Comparison of ENCODE assay signal across 12 cellular contexts in genomic region chr1:226603976-226604845, GRCh38. TPM values are rescaled to one million over a fixed set of nuclear protein-coding genes. Genes with fewer than 3 reads are reported as not detected.
DNase-seq lines count a peak whose midpoint lies in the region; ATAC-seq and TF ChIP-seq lines count a peak whose summit lies in the region.
"Had no signal": no experiment of that assay in that cellular context is flagged by ENCODE, and none has a peak within 500 bp of the region (broad histone marks: within the 10 kb centered on the region; RNA-seq: fewer than 3 reads in every experiment).

No MANE protein-coding gene starts in this region.

- intact Hi-C loops in IMR-90 (cut with micrococcal nuclease) (no loop called here), posterior vena cava (cut with DNase I) (no loop called here)

- H3K36me3 ChIP-seq in BLaER1 (no peaks in the 10 kb centered on the region), IMR-90 (ENCODE audit: control insufficient read depth, insufficient read depth, low read length) (no peaks in the 10 kb centered on the region)

- TF ChIP-seq RAD21 in IMR-90 (IDR thresholded peaks at IDR 0.05; ENCODE audit: low read length) = no peak

- no peak for TF ChIP-seq POLR2A in IMR-90 (IDR thresholded peaks at IDR 0.05; ENCODE audit: low read depth, low read length)

- no peaks in the 10 kb centered on the region for H3K9me1 ChIP-seq in IMR-90 (ENCODE audit: insufficient read depth, low read length)

- H3K27ac ChIP-seq in BLaER1 (peak overlapping the region; percentile 35), IMR-90 (ENCODE audit: insufficient read depth, low read length) (no peak overlapping the region)

- H4K8ac ChIP-seq in IMR-90 (ENCODE audit: low read depth in 2 of 2, low read length in 2 of 2) = no peak overlapping the region

- no peak overlapping the region for H3K56ac ChIP-seq in IMR-90 (ENCODE audit: extremely low read depth, insufficient read depth, low read length)

- TF ChIP-seq CTCF in IMR-90 (conservative IDR thresholded peaks at IDR 0.05; ENCODE audit: low read depth, low read length) = no peak
- no peak for TF ChIP-seq CTCF in fibroblast of villous mesenchyme (IDR thresholded peaks at IDR 0.05; ENCODE audit: insufficient read depth, low read depth, low read length)
- no peak for TF ChIP-seq CTCF in GM13976 (IDR thresholded peaks at IDR 0.05; ENCODE audit: borderline replicate concordance, control extremely low read depth, extremely low read depth, insufficient read depth, missing control alignments)

- H3K18ac ChIP-seq in IMR-90 (ENCODE audit: low read depth, low read length) = no peak overlapping the region

- no peak overlapping the region for H4K5ac ChIP-seq in IMR-90 (ENCODE audit: low read depth, low read length)

- POLR2A ChIA-PET in IMR-90 (lab: Charles Lee; ENCODE audit: unreplicated experiment) = no interaction called here

- WGBS in IMR-90 (ENCODE audit: extremely low coverage in 2 of 2, insufficient read length in 1 of 2), 2 experiments = 0% methylated on average over 1 of the region's 22 CpGs; no CpG with 5 or more reads in 1 of the 2 experiments

- H2BK120ac ChIP-seq in IMR-90 (ENCODE audit: low read depth, low read length) = no peak overlapping the region

- no peak overlapping the region for H2BK5ac ChIP-seq in IMR-90 (ENCODE audit: low read depth, low read length, poor library complexity, severe bottlenecking)

- no peak overlapping the region for H2AFZ ChIP-seq in IMR-90 (replicated peaks; ENCODE audit: low read length, poor library complexity)

- no peaks in the 10 kb centered on the region for H4K20me1 ChIP-seq in BLaER1
- no peaks in the 10 kb centered on the region for H4K20me1 ChIP-seq in IMR-90 (ENCODE audit: insufficient read depth, low read length)

- H3K9me3 ChIP-seq in BLaER1 (no peaks in the 10 kb centered on the region), IMR-90 (ENCODE audit: control insufficient read depth, insufficient read depth, low read length) (no peaks in the 10 kb centered on the region)

- no peak overlapping the region for H3K4ac ChIP-seq in IMR-90 (ENCODE audit: low read depth, low read length)

- H3K79me1 ChIP-seq in IMR-90 (ENCODE audit: low read depth in 1 of 2, low read length in 2 of 2) = no peaks in the 10 kb centered on the region

- no peak overlapping the region for H2BK20ac ChIP-seq in IMR-90 (ENCODE audit: low read depth, low read length)

- no peak overlapping the region for H3K23ac ChIP-seq in IMR-90 (ENCODE audit: low read depth, low read length)

- peaks cover 46% of the 10 kb centered on the region for H3K4me1 ChIP-seq in BLaER1
- H3K4me1 ChIP-seq in IMR-90 (ENCODE audit: control insufficient read depth, insufficient read depth, low read length) = peaks cover 4% of the 10 kb centered on the region; the same call in 1 of the 2 replicates

- H3K27me3 ChIP-seq in BLaER1 (no peaks in the 10 kb centered on the region), IMR-90 (ENCODE audit: control insufficient read depth, insufficient read depth, low read length) (peaks cover 9% of the 10 kb centered on the region; the same call in 1 of the 2 replicates)

- no peak overlapping the region for H4K91ac ChIP-seq in IMR-90 (ENCODE audit: insufficient read depth, low read depth, low read length)

- no TSS peak for BruUV-seq in IMR-90 (replicated peaks; lab: Mats Ljungman, UMichigan)

- in situ Hi-C loops in IMR-90 (cut with MboI; ENCODE audit: low sequenced_read_pairs) (no loop called here), GM13976 (cut with MboI; ENCODE audit: low sequenced_read_pairs, unreplicated experiment) (no loop called here)

- H2BK15ac ChIP-seq in IMR-90 (ENCODE audit: low read depth, low read length) = no peak overlapping the region

- CTCF ChIA-PET in IMR-90 (lab: Yijun Ruan, JAX) = no interaction called here

- H3K14ac ChIP-seq in IMR-90 (replicated peaks; ENCODE audit: low read depth, low read length) = no peak overlapping the region

- no peak overlapping the region for H2AK5ac ChIP-seq in IMR-90 (ENCODE audit: low read depth, low read length)

- H3K4me2 ChIP-seq in BLaER1 (peak overlapping the region; percentile 63), IMR-90 (ENCODE audit: low read depth, low read length) (no peak overlapping the region)

- H2AK9ac ChIP-seq in IMR-90 (replicated peaks; ENCODE audit: low read depth, low read length, poor library complexity) = peak overlapping the region; percentile 52

- H3K9ac ChIP-seq in BLaER1 = no peak overlapping the region
- H3K9ac ChIP-seq in IMR-90 (ENCODE audit: low read depth, low read length) = no peak overlapping the region

- 0 out of 2 replicates have a peak, but pooled peaks have one; percentile 11 for ATAC-seq in IMR-90 (ENCODE audit: low read depth)
- no peak for ATAC-seq in GM21737 (IDR thresholded peaks at IDR 0.05; ENCODE audit: unreplicated experiment)
- no peak for ATAC-seq in GM18861 (IDR thresholded peaks at IDR 0.05; ENCODE audit: unreplicated experiment)

- DNase-seq in IMR-90 (no peak), fibroblast of villous mesenchyme (ENCODE audit: low read depth) (peak; percentile 12), posterior vena cava (ENCODE audit: low spot score) (peak; percentile 66), GM13976 (ENCODE audit: low spot score) (no peak), NCI-H82 treated with DMSO at 0.1 percent for 48 hours (lab: John Stamatoyannopoulos, UW; ENCODE audit: unreplicated experiment) (no peak)
- DNase-seq: activated B cell treated with CpG ODN at 0.5 μM for 24 hours; AML-193; effector memory CD4-positive, alpha-beta T cell; stimulated activated CD4-positive, alpha-beta T cell treated with anti-CD3 and anti-CD28 coated beads, Interleukin-2, amount 100 ng/mL, for 48 hours had no signal

- dilution Hi-C loops in IMR-90 (cut with HindIII; ENCODE audit: low sequenced_read_pairs, unreplicated experiment) = no loop called here

- no peak overlapping the region for H3K4me3 ChIP-seq in BLaER1
- H3K4me3 ChIP-seq in IMR-90 (ENCODE audit: insufficient read depth, low read depth, low read length) = no peak overlapping the region
- H3K4me3 ChIP-seq in fibroblast of villous mesenchyme (ENCODE audit: low read depth, low read length) = no peak overlapping the region

TF ChIP-seq in IMR-90, 13 proteins besides CTCF, POLR2A, EP300 and RAD21:
- no peak for TF ChIP-seq SMC3 (IDR thresholded peaks at IDR 0.05; ENCODE audit: low read depth, low read length)
- TF ChIP-seq USF2 (IDR thresholded peaks at IDR 0.05; ENCODE audit: low read depth, low read length) = no peak
- TF ChIP-seq RFX5 (IDR thresholded peaks at IDR 0.05; ENCODE audit: low read depth, low read length) = no peak
- no peak for TF ChIP-seq MAFK (IDR thresholded peaks at IDR 0.05; ENCODE audit: low read depth, low read length)
- TF ChIP-seq BHLHE40 (IDR thresholded peaks at IDR 0.05; ENCODE audit: low read depth, low read length) = no peak
- TF ChIP-seq MAZ (IDR thresholded peaks at IDR 0.05; ENCODE audit: borderline replicate concordance, low read depth, low read length) = no peak
- TF ChIP-seq ELK1 (IDR thresholded peaks at IDR 0.05; ENCODE audit: borderline replicate concordance, low read depth, low read length) = no peak
- TF ChIP-seq NFE2L2 (IDR thresholded peaks at IDR 0.05; ENCODE audit: low read depth, low read length) = no peak
- no peak for TF ChIP-seq CHD1 (IDR thresholded peaks at IDR 0.05; ENCODE audit: low read depth, low read length)
- no peak for TF ChIP-seq RCOR1 (IDR thresholded peaks at IDR 0.05; ENCODE audit: insufficient replicate concordance, low read length)
- TF ChIP-seq FOS (IDR thresholded peaks at IDR 0.05; ENCODE audit: low read depth, low read length) = no peak
- TF ChIP-seq MXI1 (IDR thresholded peaks at IDR 0.05; ENCODE audit: borderline replicate concordance, low read depth, low read length) = no peak
- TF ChIP-seq CEBPB (IDR thresholded peaks at IDR 0.05; ENCODE audit: low read depth, low read length) = no peak

RNA-seq across cellular contexts. Expression of gene STUM, which starts 55.6 kb away (rescaled TPM):
- total RNA-seq in IMR-90 (2012; rRNA removed) = not detected in 2 replicates
- polyA plus RNA-seq in IMR-90 (2012; rRNA removed) = not detected in 2 replicates
- polyA plus RNA-seq in IMR-90 (2012; cell fraction: cytosol; rRNA removed) = not detected in 2 replicates
- not detected in 2 replicates for polyA plus RNA-seq in IMR-90 (2012; cell fraction: nucleus; rRNA removed; ENCODE audit: low replicate concordance)
- under 0.01 TPM in 1 of 2 replicates, not detected in the other for total RNA-seq in fibroblast of villous mesenchyme
- 1 to 10 TPM; 3.9 to 6.8 TPM for total RNA-seq in posterior vena cava

Comparison
In these comparisons a context has a peak if more than half of its experiments do, and no peak if none do; other contexts are left out.
1. DNase-seq: peak in fibroblast of villous mesenchyme (single experiment) and posterior vena cava (single experiment); none in IMR-90 (single experiment), GM13976 (single experiment) and NCI-H82 treated with DMSO at 0.1 percent for 48 hours (single experiment).